1 cellular context compared by ENCODE assay signal in the genomic region with DNA sequence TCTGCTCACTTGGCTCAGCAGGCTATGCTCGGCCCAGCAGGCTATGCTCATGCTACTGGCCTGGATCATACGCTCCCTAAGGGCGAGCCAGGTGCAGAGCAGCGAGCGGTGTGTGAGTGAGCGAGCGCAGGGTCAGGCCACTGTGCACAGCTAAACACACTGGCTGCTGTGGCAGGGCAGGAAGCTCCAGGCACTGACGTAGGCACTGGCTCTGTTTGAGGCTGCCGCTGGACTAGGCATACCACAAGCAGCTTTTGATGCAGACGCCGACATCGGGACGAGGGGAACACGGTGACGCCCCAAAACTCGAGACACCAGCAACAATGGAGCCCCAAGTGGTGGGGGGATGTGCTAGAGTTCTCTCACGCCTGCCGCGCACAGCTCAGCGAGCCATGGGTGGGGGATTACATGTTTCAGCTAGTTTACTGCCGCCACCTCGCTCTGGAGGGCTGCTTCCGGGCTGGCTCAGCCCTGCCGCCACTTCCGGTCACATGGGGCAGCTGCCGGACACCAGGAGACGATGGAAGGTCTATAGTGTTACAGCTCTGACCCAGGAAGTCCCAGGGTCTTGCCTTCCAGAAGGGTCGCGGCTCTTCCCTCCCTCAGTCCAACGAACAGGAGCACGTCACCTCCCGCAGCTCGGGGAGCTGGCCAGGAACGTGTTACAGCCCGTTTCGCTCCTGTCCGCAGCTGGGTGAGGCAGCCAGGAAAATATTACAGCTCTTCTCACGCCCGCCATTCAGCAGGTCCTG.
A peak's percentile ranks its signal among the peaks of the same experiment; 100 is the strongest.
TF ChIP-seq lines count a peak whose summit lies in the region.

No MANE protein-coding gene starts in this region.

TF ChIP-seq in K562, 482 proteins besides CTCF, POLR2A, EP300 and RAD21 (continued from another document and continues in another):
- TF ChIP-seq ZNF592 (IDR thresholded peaks at IDR 0.05) (0 out of 2 replicates have a peak, but pooled peaks have one; percentile 10), ATF7 (IDR thresholded peaks at IDR 0.05) (no peak), ZBTB17 (CRISPR knock-in tag; IDR thresholded peaks at IDR 0.05) (peak; percentile 57; the same call in 1 of the 2 replicates), MYC (IDR thresholded peaks at IDR 0.05; ENCODE audit: low read depth, low read length) (peak; percentile 57), MYC (CRISPR knock-in tag; IDR thresholded peaks at IDR 0.05; ENCODE audit: borderline replicate concordance, low read depth) (no peak), MTA2 (IDR thresholded peaks at IDR 0.05; ENCODE audit: low read depth) (no peak), POLR2H (tag; IDR thresholded peaks at IDR 0.05; ENCODE audit: low read depth) (peak; percentile 68; the same call in 1 of the 2 replicates), ZNF408 (CRISPR knock-in tag; IDR thresholded peaks at IDR 0.05; ENCODE audit: low read depth) (no peak), ZNF133 (CRISPR knock-in tag; IDR thresholded peaks at IDR 0.05) (no peak), FOXP4 (CRISPR knock-in tag; IDR thresholded peaks at IDR 0.05; ENCODE audit: borderline replicate concordance) (no peak), FOSL1 (tag; conservative IDR thresholded peaks at IDR 0.05) (0 out of 2 replicates have a peak, but pooled peaks have one; percentile 30), POLR2G (IDR thresholded peaks at IDR 0.05; ENCODE audit: low read depth, low read length) (peak; percentile 86), POLR2AphosphoS5 (IDR thresholded peaks at IDR 0.05; ENCODE audit: control insufficient read depth, insufficient read depth, low read depth, low read length) (no peak), ZEB2 (IDR thresholded peaks at IDR 0.05) (no peak), NR2C1 (IDR thresholded peaks at IDR 0.05) (no peak), NR2C1 (tag; IDR thresholded peaks at IDR 0.05) (peak; percentile 35; the same call in 1 of the 2 replicates), SLC30A9 (CRISPR knock-in tag; IDR thresholded peaks at IDR 0.05) (no peak), MBD2 (IDR thresholded peaks at IDR 0.05; ENCODE audit: borderline replicate concordance, low read depth) (0 out of 2 replicates have a peak, but pooled peaks have one; percentile 16), SP1 (CRISPR knock-in tag; IDR thresholded peaks at IDR 0.05) (no peak), PML (IDR thresholded peaks at IDR 0.05; ENCODE audit: low read length) (0 out of 2 replicates have a peak, but pooled peaks have one; percentile 22), TEAD4 (IDR thresholded peaks at IDR 0.05; ENCODE audit: low read length) (no peak), TEAD4 (CRISPR knock-in tag; IDR thresholded peaks at IDR 0.05; ENCODE audit: borderline replicate concordance) (no peak), SPI1 (IDR thresholded peaks at IDR 0.05; ENCODE audit: borderline replicate concordance, low read depth, low read length) (no peak), ELF1 (tag; IDR thresholded peaks at IDR 0.05) (peak; percentile 98), PTBP1 (IDR thresholded peaks at IDR 0.05; ENCODE audit: low read depth, low read length) (no peak), HIVEP1 (CRISPR knock-in tag; IDR thresholded peaks at IDR 0.05) (0 out of 2 replicates have a peak, but pooled peaks have one; percentile 16), TAF15 (IDR thresholded peaks at IDR 0.05; ENCODE audit: low read depth, low read length) (no peak), PHF21A (IDR thresholded peaks at IDR 0.05; ENCODE audit: borderline replicate concordance, low read depth) (no peak), U2AF1 (optimal IDR thresholded peaks at IDR 0.05; ENCODE audit: low read depth, low read length) (no peak), ZNF780A (CRISPR knock-in tag; IDR thresholded peaks at IDR 0.05) (no peak)
- TF ChIP-seq, protein P1, sequence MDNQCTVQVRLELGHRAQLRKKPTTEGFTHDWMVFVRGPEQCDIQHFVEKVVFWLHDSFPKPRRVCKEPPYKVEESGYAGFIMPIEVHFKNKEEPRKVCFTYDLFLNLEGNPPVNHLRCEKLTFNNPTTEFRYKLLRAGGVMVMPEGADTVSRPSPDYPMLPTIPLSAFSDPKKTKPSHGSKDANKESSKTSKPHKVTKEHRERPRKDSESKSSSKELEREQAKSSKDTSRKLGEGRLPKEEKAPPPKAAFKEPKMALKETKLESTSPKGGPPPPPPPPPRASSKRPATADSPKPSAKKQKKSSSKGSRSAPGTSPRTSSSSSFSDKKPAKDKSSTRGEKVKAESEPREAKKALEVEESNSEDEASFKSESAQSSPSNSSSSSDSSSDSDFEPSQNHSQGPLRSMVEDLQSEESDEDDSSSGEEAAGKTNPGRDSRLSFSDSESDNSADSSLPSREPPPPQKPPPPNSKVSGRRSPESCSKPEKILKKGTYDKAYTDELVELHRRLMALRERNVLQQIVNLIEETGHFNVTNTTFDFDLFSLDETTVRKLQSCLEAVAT (IDR thresholded peaks at IDR 0.05): no peak
- TF ChIP-seq, protein P2, sequence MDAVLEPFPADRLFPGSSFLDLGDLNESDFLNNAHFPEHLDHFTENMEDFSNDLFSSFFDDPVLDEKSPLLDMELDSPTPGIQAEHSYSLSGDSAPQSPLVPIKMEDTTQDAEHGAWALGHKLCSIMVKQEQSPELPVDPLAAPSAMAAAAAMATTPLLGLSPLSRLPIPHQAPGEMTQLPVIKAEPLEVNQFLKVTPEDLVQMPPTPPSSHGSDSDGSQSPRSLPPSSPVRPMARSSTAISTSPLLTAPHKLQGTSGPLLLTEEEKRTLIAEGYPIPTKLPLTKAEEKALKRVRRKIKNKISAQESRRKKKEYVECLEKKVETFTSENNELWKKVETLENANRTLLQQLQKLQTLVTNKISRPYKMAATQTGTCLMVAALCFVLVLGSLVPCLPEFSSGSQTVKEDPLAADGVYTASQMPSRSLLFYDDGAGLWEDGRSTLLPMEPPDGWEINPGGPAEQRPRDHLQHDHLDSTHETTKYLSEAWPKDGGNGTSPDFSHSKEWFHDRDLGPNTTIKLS (IDR thresholded peaks at IDR 0.05; ENCODE audit: borderline replicate concordance, low read depth): 0 out of 2 replicates have a peak, but pooled peaks have one; percentile 48
- TF ChIP-seq, protein P3, sequence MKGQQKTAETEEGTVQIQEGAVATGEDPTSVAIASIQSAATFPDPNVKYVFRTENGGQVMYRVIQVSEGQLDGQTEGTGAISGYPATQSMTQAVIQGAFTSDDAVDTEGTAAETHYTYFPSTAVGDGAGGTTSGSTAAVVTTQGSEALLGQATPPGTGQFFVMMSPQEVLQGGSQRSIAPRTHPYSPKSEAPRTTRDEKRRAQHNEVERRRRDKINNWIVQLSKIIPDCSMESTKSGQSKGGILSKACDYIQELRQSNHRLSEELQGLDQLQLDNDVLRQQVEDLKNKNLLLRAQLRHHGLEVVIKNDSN (CRISPR knock-in tag; IDR thresholded peaks at IDR 0.05): peak; percentile 97
- TF ChIP-seq, protein P4, sequence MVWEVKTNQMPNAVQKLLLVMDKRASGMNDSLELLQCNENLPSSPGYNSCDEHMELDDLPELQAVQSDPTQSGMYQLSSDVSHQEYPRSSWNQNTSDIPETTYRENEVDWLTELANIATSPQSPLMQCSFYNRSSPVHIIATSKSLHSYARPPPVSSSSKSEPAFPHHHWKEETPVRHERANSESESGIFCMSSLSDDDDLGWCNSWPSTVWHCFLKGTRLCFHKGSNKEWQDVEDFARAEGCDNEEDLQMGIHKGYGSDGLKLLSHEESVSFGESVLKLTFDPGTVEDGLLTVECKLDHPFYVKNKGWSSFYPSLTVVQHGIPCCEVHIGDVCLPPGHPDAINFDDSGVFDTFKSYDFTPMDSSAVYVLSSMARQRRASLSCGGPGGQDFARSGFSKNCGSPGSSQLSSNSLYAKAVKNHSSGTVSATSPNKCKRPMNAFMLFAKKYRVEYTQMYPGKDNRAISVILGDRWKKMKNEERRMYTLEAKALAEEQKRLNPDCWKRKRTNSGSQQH (CRISPR knock-in tag; IDR thresholded peaks at IDR 0.05): peak; percentile 11
- TF ChIP-seq, protein P5, sequence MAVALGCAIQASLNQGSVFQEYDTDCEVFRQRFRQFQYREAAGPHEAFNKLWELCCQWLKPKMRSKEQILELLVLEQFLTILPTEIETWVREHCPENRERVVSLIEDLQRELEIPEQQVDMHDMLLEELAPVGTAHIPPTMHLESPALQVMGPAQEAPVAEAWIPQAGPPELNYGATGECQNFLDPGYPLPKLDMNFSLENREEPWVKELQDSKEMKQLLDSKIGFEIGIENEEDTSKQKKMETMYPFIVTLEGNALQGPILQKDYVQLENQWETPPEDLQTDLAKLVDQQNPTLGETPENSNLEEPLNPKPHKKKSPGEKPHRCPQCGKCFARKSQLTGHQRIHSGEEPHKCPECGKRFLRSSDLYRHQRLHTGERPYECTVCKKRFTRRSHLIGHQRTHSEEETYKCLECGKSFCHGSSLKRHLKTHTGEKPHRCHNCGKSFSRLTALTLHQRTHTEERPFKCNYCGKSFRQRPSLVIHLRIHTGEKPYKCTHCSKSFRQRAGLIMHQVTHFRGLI (CRISPR knock-in tag; IDR thresholded peaks at IDR 0.05): no peak
- TF ChIP-seq, protein P6, sequence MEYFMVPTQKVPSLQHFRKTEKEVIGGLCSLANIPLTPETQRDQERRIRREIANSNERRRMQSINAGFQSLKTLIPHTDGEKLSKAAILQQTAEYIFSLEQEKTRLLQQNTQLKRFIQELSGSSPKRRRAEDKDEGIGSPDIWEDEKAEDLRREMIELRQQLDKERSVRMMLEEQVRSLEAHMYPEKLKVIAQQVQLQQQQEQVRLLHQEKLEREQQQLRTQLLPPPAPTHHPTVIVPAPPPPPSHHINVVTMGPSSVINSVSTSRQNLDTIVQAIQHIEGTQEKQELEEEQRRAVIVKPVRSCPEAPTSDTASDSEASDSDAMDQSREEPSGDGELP (CRISPR knock-in tag; IDR thresholded peaks at IDR 0.05; ENCODE audit: borderline replicate concordance): peak; percentile 80
- TF ChIP-seq, protein P7, sequence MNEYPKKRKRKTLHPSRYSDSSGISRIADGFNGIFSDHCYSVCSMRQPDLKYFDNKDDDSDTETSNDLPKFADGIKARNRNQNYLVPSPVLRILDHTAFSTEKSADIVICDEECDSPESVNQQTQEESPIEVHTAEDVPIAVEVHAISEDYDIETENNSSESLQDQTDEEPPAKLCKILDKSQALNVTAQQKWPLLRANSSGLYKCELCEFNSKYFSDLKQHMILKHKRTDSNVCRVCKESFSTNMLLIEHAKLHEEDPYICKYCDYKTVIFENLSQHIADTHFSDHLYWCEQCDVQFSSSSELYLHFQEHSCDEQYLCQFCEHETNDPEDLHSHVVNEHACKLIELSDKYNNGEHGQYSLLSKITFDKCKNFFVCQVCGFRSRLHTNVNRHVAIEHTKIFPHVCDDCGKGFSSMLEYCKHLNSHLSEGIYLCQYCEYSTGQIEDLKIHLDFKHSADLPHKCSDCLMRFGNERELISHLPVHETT (CRISPR knock-in tag; conservative IDR thresholded peaks at IDR 0.05 in 1 of 2, IDR thresholded peaks at IDR 0.05 in 1 of 2): 0 out of 4 replicates have a peak, but pooled peaks of 1 of the 2 experiments have one; percentile 27
- TF ChIP-seq, protein P8, sequence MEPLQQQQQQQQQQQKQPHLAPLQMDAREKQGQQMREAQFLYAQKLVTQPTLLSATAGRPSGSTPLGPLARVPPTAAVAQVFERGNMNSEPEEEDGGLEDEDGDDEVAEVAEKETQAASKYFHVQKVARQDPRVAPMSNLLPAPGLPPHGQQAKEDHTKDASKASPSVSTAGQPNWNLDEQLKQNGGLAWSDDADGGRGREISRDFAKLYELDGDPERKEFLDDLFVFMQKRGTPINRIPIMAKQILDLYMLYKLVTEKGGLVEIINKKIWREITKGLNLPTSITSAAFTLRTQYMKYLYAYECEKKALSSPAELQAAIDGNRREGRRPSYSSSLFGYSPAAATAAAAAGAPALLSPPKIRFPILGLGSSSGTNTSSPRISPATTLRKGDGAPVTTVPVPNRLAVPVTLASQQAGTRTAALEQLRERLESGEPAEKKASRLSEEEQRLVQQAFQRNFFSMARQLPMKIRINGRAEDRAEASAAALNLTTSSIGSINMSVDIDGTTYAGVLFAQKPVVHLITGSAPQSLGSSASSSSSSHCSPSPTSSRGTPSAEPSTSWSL (CRISPR knock-in tag; IDR thresholded peaks at IDR 0.05; ENCODE audit: borderline replicate concordance): no peak
- TF ChIP-seq, protein P9, sequence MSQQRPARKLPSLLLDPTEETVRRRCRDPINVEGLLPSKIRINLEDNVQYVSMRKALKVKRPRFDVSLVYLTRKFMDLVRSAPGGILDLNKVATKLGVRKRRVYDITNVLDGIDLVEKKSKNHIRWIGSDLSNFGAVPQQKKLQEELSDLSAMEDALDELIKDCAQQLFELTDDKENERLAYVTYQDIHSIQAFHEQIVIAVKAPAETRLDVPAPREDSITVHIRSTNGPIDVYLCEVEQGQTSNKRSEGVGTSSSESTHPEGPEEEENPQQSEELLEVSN (IDR thresholded peaks at IDR 0.05; ENCODE audit: borderline replicate concordance in 1 of 2, extremely low read depth in 1 of 2, insufficient read depth in 1 of 2, insufficient read length in 1 of 2, low read depth in 1 of 2, low read length in 1 of 2, poor library complexity in 1 of 2, severe bottlenecking in 1 of 2): peak; percentile 56 to 75
